1 cellular context compared by ENCODE assay signal in the genomic region with DNA sequence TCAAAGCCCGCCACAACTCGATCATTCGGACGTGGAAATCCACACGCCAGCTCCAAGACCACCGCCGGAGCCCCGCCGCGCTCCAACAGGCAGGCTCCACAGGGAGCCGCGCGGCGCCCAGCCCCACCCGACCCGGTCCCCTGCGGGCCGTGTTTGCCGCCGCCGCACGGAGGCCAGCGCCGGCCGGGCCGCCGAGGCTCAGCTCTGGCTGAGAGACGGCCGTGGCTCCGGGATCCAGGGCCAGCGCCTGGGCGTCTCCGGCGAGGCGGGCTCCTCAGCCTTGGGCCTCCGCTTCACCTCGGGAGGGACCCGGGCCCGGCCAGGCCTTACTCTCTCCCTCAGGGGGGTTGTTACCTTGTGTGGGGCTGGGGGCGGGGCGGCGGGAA.
TF ChIP-seq lines count a peak whose summit lies in the region.

No MANE protein-coding gene starts in this region.

TF ChIP-seq in K562, 482 proteins besides CTCF, POLR2A, EP300 and RAD21 (continues in another document):
- TF ChIP-seq, protein P1, sequence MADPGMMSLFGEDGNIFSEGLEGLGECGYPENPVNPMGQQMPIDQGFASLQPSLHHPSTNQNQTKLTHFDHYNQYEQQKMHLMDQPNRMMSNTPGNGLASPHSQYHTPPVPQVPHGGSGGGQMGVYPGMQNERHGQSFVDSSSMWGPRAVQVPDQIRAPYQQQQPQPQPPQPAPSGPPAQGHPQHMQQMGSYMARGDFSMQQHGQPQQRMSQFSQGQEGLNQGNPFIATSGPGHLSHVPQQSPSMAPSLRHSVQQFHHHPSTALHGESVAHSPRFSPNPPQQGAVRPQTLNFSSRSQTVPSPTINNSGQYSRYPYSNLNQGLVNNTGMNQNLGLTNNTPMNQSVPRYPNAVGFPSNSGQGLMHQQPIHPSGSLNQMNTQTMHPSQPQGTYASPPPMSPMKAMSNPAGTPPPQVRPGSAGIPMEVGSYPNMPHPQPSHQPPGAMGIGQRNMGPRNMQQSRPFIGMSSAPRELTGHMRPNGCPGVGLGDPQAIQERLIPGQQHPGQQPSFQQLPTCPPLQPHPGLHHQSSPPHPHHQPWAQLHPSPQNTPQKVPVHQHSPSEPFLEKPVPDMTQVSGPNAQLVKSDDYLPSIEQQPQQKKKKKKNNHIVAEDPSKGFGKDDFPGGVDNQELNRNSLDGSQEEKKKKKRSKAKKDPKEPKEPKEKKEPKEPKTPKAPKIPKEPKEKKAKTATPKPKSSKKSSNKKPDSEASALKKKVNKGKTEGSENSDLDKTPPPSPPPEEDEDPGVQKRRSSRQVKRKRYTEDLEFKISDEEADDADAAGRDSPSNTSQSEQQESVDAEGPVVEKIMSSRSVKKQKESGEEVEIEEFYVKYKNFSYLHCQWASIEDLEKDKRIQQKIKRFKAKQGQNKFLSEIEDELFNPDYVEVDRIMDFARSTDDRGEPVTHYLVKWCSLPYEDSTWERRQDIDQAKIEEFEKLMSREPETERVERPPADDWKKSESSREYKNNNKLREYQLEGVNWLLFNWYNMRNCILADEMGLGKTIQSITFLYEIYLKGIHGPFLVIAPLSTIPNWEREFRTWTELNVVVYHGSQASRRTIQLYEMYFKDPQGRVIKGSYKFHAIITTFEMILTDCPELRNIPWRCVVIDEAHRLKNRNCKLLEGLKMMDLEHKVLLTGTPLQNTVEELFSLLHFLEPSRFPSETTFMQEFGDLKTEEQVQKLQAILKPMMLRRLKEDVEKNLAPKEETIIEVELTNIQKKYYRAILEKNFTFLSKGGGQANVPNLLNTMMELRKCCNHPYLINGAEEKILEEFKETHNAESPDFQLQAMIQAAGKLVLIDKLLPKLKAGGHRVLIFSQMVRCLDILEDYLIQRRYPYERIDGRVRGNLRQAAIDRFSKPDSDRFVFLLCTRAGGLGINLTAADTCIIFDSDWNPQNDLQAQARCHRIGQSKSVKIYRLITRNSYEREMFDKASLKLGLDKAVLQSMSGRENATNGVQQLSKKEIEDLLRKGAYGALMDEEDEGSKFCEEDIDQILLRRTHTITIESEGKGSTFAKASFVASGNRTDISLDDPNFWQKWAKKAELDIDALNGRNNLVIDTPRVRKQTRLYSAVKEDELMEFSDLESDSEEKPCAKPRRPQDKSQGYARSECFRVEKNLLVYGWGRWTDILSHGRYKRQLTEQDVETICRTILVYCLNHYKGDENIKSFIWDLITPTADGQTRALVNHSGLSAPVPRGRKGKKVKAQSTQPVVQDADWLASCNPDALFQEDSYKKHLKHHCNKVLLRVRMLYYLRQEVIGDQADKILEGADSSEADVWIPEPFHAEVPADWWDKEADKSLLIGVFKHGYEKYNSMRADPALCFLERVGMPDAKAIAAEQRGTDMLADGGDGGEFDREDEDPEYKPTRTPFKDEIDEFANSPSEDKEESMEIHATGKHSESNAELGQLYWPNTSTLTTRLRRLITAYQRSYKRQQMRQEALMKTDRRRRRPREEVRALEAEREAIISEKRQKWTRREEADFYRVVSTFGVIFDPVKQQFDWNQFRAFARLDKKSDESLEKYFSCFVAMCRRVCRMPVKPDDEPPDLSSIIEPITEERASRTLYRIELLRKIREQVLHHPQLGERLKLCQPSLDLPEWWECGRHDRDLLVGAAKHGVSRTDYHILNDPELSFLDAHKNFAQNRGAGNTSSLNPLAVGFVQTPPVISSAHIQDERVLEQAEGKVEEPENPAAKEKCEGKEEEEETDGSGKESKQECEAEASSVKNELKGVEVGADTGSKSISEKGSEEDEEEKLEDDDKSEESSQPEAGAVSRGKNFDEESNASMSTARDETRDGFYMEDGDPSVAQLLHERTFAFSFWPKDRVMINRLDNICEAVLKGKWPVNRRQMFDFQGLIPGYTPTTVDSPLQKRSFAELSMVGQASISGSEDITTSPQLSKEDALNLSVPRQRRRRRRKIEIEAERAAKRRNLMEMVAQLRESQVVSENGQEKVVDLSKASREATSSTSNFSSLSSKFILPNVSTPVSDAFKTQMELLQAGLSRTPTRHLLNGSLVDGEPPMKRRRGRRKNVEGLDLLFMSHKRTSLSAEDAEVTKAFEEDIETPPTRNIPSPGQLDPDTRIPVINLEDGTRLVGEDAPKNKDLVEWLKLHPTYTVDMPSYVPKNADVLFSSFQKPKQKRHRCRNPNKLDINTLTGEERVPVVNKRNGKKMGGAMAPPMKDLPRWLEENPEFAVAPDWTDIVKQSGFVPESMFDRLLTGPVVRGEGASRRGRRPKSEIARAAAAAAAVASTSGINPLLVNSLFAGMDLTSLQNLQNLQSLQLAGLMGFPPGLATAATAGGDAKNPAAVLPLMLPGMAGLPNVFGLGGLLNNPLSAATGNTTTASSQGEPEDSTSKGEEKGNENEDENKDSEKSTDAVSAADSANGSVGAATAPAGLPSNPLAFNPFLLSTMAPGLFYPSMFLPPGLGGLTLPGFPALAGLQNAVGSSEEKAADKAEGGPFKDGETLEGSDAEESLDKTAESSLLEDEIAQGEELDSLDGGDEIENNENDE (IDR thresholded peaks at IDR 0.05; ENCODE audit: low read depth, low read length): no peak
- TF ChIP-seq SREBF2 (CRISPR knock-in tag; IDR thresholded peaks at IDR 0.05) (no peak), HMGN3 (IDR thresholded peaks at IDR 0.05; ENCODE audit: borderline replicate concordance, extremely low read depth, insufficient read length, low read depth, low read length) (peak; percentile 38), SAP30 (IDR thresholded peaks at IDR 0.05; ENCODE audit: borderline replicate concordance, insufficient read depth, low read depth, low read length, poor library complexity, severe bottlenecking) (no peak), RBM39 (optimal IDR thresholded peaks at IDR 0.05; ENCODE audit: low read depth, low read length) (no peak), CEBPG (CRISPR knock-in tag; IDR thresholded peaks at IDR 0.05) (no peak), CEBPG (tag; conservative IDR thresholded peaks at IDR 0.05 in 1 of 2, IDR thresholded peaks at IDR 0.05 in 1 of 2) (no peak), NFYB (IDR thresholded peaks at IDR 0.05; ENCODE audit: extremely low read depth, insufficient read length) (no peak), PYGO2 (tag; IDR thresholded peaks at IDR 0.05) (no peak), ZFX (CRISPR knock-in tag; IDR thresholded peaks at IDR 0.05) (peak; percentile 56), ZBTB7A (IDR thresholded peaks at IDR 0.05; ENCODE audit: borderline replicate concordance, control insufficient read depth, low read depth, low read length) (peak; percentile 52; the same call in 1 of the 2 replicates), RBFOX2 (IDR thresholded peaks at IDR 0.05; ENCODE audit: low read depth, low read length) (peak; percentile 76), SMAD2 (IDR thresholded peaks at IDR 0.05; ENCODE audit: low read depth, low read length) (no peak), TARDBP (IDR thresholded peaks at IDR 0.05) (no peak), NCOA2 (IDR thresholded peaks at IDR 0.05; ENCODE audit: partially characterized antibody in 2 of 2) (no peak), CEBPB (tag; IDR thresholded peaks at IDR 0.05) (no peak), NUFIP1 (IDR thresholded peaks at IDR 0.05; ENCODE audit: partially characterized antibody) (no peak), STAT5A (IDR thresholded peaks at IDR 0.05; ENCODE audit: borderline replicate concordance, low read length) (no peak), MEIS2 (IDR thresholded peaks at IDR 0.05; ENCODE audit: partially characterized antibody) (no peak), ZNF217 (CRISPR knock-in tag; IDR thresholded peaks at IDR 0.05) (no peak), CBFA2T3 (IDR thresholded peaks at IDR 0.05) (no peak)
- TF ChIP-seq, protein P2, sequence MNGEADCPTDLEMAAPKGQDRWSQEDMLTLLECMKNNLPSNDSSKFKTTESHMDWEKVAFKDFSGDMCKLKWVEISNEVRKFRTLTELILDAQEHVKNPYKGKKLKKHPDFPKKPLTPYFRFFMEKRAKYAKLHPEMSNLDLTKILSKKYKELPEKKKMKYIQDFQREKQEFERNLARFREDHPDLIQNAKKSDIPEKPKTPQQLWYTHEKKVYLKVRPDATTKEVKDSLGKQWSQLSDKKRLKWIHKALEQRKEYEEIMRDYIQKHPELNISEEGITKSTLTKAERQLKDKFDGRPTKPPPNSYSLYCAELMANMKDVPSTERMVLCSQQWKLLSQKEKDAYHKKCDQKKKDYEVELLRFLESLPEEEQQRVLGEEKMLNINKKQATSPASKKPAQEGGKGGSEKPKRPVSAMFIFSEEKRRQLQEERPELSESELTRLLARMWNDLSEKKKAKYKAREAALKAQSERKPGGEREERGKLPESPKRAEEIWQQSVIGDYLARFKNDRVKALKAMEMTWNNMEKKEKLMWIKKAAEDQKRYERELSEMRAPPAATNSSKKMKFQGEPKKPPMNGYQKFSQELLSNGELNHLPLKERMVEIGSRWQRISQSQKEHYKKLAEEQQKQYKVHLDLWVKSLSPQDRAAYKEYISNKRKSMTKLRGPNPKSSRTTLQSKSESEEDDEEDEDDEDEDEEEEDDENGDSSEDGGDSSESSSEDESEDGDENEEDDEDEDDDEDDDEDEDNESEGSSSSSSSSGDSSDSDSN (IDR thresholded peaks at IDR 0.05; ENCODE audit: borderline replicate concordance in 1 of 2, low read depth in 2 of 2, low read length in 2 of 2): peak; percentile 57 to 60; a peak in 2 of 4 replicates
- TF ChIP-seq, protein P3, sequence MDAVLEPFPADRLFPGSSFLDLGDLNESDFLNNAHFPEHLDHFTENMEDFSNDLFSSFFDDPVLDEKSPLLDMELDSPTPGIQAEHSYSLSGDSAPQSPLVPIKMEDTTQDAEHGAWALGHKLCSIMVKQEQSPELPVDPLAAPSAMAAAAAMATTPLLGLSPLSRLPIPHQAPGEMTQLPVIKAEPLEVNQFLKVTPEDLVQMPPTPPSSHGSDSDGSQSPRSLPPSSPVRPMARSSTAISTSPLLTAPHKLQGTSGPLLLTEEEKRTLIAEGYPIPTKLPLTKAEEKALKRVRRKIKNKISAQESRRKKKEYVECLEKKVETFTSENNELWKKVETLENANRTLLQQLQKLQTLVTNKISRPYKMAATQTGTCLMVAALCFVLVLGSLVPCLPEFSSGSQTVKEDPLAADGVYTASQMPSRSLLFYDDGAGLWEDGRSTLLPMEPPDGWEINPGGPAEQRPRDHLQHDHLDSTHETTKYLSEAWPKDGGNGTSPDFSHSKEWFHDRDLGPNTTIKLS (IDR thresholded peaks at IDR 0.05; ENCODE audit: borderline replicate concordance, low read depth): no peak
- TF ChIP-seq, protein P4, sequence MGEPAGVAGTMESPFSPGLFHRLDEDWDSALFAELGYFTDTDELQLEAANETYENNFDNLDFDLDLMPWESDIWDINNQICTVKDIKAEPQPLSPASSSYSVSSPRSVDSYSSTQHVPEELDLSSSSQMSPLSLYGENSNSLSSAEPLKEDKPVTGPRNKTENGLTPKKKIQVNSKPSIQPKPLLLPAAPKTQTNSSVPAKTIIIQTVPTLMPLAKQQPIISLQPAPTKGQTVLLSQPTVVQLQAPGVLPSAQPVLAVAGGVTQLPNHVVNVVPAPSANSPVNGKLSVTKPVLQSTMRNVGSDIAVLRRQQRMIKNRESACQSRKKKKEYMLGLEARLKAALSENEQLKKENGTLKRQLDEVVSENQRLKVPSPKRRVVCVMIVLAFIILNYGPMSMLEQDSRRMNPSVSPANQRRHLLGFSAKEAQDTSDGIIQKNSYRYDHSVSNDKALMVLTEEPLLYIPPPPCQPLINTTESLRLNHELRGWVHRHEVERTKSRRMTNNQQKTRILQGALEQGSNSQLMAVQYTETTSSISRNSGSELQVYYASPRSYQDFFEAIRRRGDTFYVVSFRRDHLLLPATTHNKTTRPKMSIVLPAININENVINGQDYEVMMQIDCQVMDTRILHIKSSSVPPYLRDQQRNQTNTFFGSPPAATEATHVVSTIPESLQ (CRISPR knock-in tag; IDR thresholded peaks at IDR 0.05): no peak
- TF ChIP-seq, protein P5, sequence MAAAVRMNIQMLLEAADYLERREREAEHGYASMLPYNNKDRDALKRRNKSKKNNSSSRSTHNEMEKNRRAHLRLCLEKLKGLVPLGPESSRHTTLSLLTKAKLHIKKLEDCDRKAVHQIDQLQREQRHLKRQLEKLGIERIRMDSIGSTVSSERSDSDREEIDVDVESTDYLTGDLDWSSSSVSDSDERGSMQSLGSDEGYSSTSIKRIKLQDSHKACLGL (CRISPR knock-in tag; IDR thresholded peaks at IDR 0.05; ENCODE audit: borderline replicate concordance, poor library complexity, severe bottlenecking): no peak
- TF ChIP-seq, protein P6, sequence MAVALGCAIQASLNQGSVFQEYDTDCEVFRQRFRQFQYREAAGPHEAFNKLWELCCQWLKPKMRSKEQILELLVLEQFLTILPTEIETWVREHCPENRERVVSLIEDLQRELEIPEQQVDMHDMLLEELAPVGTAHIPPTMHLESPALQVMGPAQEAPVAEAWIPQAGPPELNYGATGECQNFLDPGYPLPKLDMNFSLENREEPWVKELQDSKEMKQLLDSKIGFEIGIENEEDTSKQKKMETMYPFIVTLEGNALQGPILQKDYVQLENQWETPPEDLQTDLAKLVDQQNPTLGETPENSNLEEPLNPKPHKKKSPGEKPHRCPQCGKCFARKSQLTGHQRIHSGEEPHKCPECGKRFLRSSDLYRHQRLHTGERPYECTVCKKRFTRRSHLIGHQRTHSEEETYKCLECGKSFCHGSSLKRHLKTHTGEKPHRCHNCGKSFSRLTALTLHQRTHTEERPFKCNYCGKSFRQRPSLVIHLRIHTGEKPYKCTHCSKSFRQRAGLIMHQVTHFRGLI (CRISPR knock-in tag; IDR thresholded peaks at IDR 0.05): no peak
- TF ChIP-seq, protein P7, sequence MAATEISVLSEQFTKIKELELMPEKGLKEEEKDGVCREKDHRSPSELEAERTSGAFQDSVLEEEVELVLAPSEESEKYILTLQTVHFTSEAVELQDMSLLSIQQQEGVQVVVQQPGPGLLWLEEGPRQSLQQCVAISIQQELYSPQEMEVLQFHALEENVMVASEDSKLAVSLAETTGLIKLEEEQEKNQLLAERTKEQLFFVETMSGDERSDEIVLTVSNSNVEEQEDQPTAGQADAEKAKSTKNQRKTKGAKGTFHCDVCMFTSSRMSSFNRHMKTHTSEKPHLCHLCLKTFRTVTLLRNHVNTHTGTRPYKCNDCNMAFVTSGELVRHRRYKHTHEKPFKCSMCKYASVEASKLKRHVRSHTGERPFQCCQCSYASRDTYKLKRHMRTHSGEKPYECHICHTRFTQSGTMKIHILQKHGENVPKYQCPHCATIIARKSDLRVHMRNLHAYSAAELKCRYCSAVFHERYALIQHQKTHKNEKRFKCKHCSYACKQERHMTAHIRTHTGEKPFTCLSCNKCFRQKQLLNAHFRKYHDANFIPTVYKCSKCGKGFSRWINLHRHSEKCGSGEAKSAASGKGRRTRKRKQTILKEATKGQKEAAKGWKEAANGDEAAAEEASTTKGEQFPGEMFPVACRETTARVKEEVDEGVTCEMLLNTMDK (IDR thresholded peaks at IDR 0.05; ENCODE audit: borderline replicate concordance, insufficient read depth, low read depth, low read length, poor library complexity, severe bottlenecking): peak; percentile 8
- TF ChIP-seq, protein P8, sequence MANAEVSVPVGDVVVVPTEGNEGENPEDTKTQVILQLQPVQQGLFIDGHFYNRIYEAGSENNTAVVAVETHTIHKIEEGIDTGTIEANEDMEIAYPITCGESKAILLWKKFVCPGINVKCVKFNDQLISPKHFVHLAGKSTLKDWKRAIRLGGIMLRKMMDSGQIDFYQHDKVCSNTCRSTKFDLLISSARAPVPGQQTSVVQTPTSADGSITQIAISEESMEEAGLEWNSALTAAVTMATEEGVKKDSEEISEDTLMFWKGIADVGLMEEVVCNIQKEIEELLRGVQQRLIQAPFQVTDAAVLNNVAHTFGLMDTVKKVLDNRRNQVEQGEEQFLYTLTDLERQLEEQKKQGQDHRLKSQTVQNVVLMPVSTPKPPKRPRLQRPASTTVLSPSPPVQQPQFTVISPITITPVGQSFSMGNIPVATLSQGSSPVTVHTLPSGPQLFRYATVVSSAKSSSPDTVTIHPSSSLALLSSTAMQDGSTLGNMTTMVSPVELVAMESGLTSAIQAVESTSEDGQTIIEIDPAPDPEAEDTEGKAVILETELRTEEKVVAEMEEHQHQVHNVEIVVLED (CRISPR knock-in tag; IDR thresholded peaks at IDR 0.05): no peak
